Comparison of ENCODE assay signal across 28 cellular contexts in genomic region chr3:48459773-48460516, GRCh38. TPM values are rescaled to one million over a fixed set of nuclear protein-coding genes. Genes with fewer than 3 reads are reported as not detected.
DNase-seq lines count a peak whose midpoint lies in the region; ATAC-seq, FAIRE-seq and TF ChIP-seq lines count a peak whose summit lies in the region.
"Had no signal": no experiment of that assay in that cellular context is flagged by ENCODE, and none has a peak within 500 bp of the region (broad histone marks: within the 10 kb centered on the region; RNA-seq: fewer than 3 reads in every experiment).

No MANE protein-coding gene starts in this region.

- H3K27me3 ChIP-seq in spleen (replicated peaks in 1 of 7): no peaks in the 10 kb centered on the region
- H3K27me3 ChIP-seq: SJSA1 had no signal

- peaks cover 20 to 43% of the 10 kb centered on the region in 2 donors for H3K36me3 ChIP-seq in kidney (ENCODE audit: control insufficient read depth in 1 of 2, insufficient read depth in 2 of 2, low read length in 2 of 2)
- H3K36me3 ChIP-seq in spleen: peaks cover 0 to 97% (median 53%) of the 10 kb centered on the region in 6 donors

- ATAC-seq in HG02588 (IDR thresholded peaks at IDR 0.05; ENCODE audit: unreplicated experiment): no peak
- ATAC-seq: PC-3 had no signal

- POLR2A ChIA-PET in activated CD4-positive, alpha-beta memory T cell treated with anti-CD3 and anti-CD28 coated beads for 36 hours (lab: Charles Lee): no interaction called here
- POLR2A ChIA-PET in activated CD4-positive, alpha-beta memory T cell treated with anti-CD3 and anti-CD28 coated beads, Interleukin-2, amount 10 ng/mL, durations not matched to agents 7 days and 5 days (lab: Charles Lee): interaction anchor here (1.1 to 6.5 kb wide), 3 partner anchors 12 to 50 kb away, joined by 3 to 32 read pairs (median 11); partner anchors contain the start of gene ATRIP

- peak; percentile 0 for DNase-seq in activated CD4-positive, alpha-beta memory T cell treated with anti-CD3 and anti-CD28 coated beads for 36 hours
- no peak for DNase-seq in activated CD4-positive, alpha-beta memory T cell treated with anti-CD3 and anti-CD28 coated beads, Interleukin-2, amount 10 ng/mL, durations not matched to agents 7 days and 5 days
- DNase-seq in astrocyte of the hippocampus (ENCODE audit: low read depth, low spot score) (peak; percentile 73), kidney (peak; percentile 35), spleen (peak; percentile 45), NCI-H510A treated with DMSO at 0.1 percent for 48 hours (lab: John Stamatoyannopoulos, UW) (no peak)
- no peak for DNase-seq in activated T-cell treated with anti-CD3 and anti-CD28 coated beads, Interleukin-2, amount 50 U/mL, for 48 hours
- DNase-seq: ACHN, Calu3, DMS79 treated with DMSO at 0.1 percent for 48 hours, HCEC 1CT, NCI-H1048, NCI-H1417, NCI-H1694, NCI-H2029 treated with DMSO at 0.1 percent for 48 hours, NCI-H2171, NCI-H345, NCI-H524, NCI-H748 treated with DMSO at 0.1 percent for 48 hours, PC-3, Right ventricle myocardium superior had no signal

- 82 to 98% (median 89%) methylated on average over 6 to 7 of the region's 7 CpGs for WGBS in spleen, 5 donors

- H3K4me1 Mint-ChIP-seq in activated CD4-positive, alpha-beta memory T cell treated with anti-CD3 and anti-CD28 coated beads for 36 hours (ENCODE audit: low read depth): no peaks in the 10 kb centered on the region
- H3K4me1 Mint-ChIP-seq in activated CD4-positive, alpha-beta memory T cell treated with anti-CD3 and anti-CD28 coated beads, Interleukin-2, amount 10 ng/mL, durations not matched to agents 7 days and 5 days: peaks cover 6% of the 10 kb centered on the region
- H3K4me1 Mint-ChIP-seq: IgD-negative memory B cell had no signal

- no peak overlapping the region for H3K27ac ChIP-seq in kidney (ENCODE audit: low read depth in 2 of 2, low read length in 2 of 2)
- no peak overlapping the region for H3K27ac ChIP-seq in spleen
- H3K27ac ChIP-seq: 22Rv1, KMS-11, SJSA1 had no signal

- H3K4me3 Mint-ChIP-seq in activated CD4-positive, alpha-beta memory T cell treated with anti-CD3 and anti-CD28 coated beads for 36 hours: no peak overlapping the region
- no peak overlapping the region for H3K4me3 Mint-ChIP-seq in activated CD4-positive, alpha-beta memory T cell treated with anti-CD3 and anti-CD28 coated beads, Interleukin-2, amount 10 ng/mL, durations not matched to agents 7 days and 5 days

- no peaks in the 10 kb centered on the region for H3K27me3 Mint-ChIP-seq in activated CD4-positive, alpha-beta memory T cell treated with anti-CD3 and anti-CD28 coated beads for 36 hours
- no peaks in the 10 kb centered on the region for H3K27me3 Mint-ChIP-seq in activated CD4-positive, alpha-beta memory T cell treated with anti-CD3 and anti-CD28 coated beads, Interleukin-2, amount 10 ng/mL, durations not matched to agents 7 days and 5 days
- H3K27me3 Mint-ChIP-seq: IgD-negative memory B cell had no signal

- no peak for TF ChIP-seq CTCF in kidney (IDR thresholded peaks at IDR 0.05; ENCODE audit: borderline replicate concordance, extremely low read depth, insufficient read depth)
- TF ChIP-seq CTCF in spleen (IDR thresholded peaks at IDR 0.05 in 8 of 11, conservative IDR thresholded peaks at IDR 0.05 in 3 of 11): no peak

- peaks cover 25% of the 10 kb centered on the region for H3K36me3 Mint-ChIP-seq in activated CD4-positive, alpha-beta memory T cell treated with anti-CD3 and anti-CD28 coated beads for 36 hours
- H3K36me3 Mint-ChIP-seq in activated CD4-positive, alpha-beta memory T cell treated with anti-CD3 and anti-CD28 coated beads, Interleukin-2, amount 10 ng/mL, durations not matched to agents 7 days and 5 days (ENCODE audit: low read depth): peaks cover 38% of the 10 kb centered on the region

- CTCF ChIA-PET in activated CD4-positive, alpha-beta memory T cell treated with anti-CD3 and anti-CD28 coated beads for 36 hours (lab: Charles Lee): interaction anchor here (1.3 kb wide), 1 partner anchor 24 kb away, joined by 6 read pairs; no protein-coding TSS in a partner anchor
- CTCF ChIA-PET in activated CD4-positive, alpha-beta memory T cell treated with anti-CD3 and anti-CD28 coated beads, Interleukin-2, amount 10 ng/mL, durations not matched to agents 7 days and 5 days (lab: Charles Lee): interaction anchor here (1.9 kb wide), 1 partner anchor 97 kb away, joined by 11 read pairs; the partner anchor contains the start of gene PFKFB4

- TF ChIP-seq POLR2A in spleen (IDR thresholded peaks at IDR 0.05): no peak

- no peak for FAIRE-seq in kidney (lab: Jason Lieb, UNC)
- FAIRE-seq: GM12892, H1 had no signal

- H3K9me3 ChIP-seq in kidney (ENCODE audit: control insufficient read depth in 1 of 2, low read length in 2 of 2) (no peaks in the 10 kb centered on the region), spleen (no peaks in the 10 kb centered on the region)
- H3K9me3 ChIP-seq: SJSA1 had no signal

- H3K4me3 ChIP-seq in kidney (ENCODE audit: low read length in 2 of 2) (no peak overlapping the region), spleen (no peak overlapping the region)
- H3K4me3 ChIP-seq: SJSA1 had no signal

- intact Hi-C loops in activated CD4-positive, alpha-beta memory T cell treated with anti-CD3 and anti-CD28 coated beads for 36 hours (cut with micrococcal nuclease): no loop called here
- intact Hi-C loops in kidney (cut with DNase I) (loop anchor here (5.0 kb wide), 1 partner anchor 87 kb away; no protein-coding TSS in a partner anchor), spleen (cut with DNase I; ENCODE audit: low total_unique reads) (loop anchor here (5.0 kb wide), 1 partner anchor 92 kb away; no protein-coding TSS in a partner anchor)

- no peak overlapping the region for H3K9ac ChIP-seq in kidney (ENCODE audit: low read length in 2 of 2)
- H3K9ac ChIP-seq: KMS-11 had no signal

- H3K9me3 Mint-ChIP-seq in activated CD4-positive, alpha-beta memory T cell treated with anti-CD3 and anti-CD28 coated beads for 36 hours: no peaks in the 10 kb centered on the region
- H3K9me3 Mint-ChIP-seq in activated CD4-positive, alpha-beta memory T cell treated with anti-CD3 and anti-CD28 coated beads, Interleukin-2, amount 10 ng/mL, durations not matched to agents 7 days and 5 days: no peaks in the 10 kb centered on the region
- H3K9me3 Mint-ChIP-seq: IgD-negative memory B cell had no signal

- H3K27ac Mint-ChIP-seq in activated CD4-positive, alpha-beta memory T cell treated with anti-CD3 and anti-CD28 coated beads for 36 hours: no peak overlapping the region
- no peak overlapping the region for H3K27ac Mint-ChIP-seq in activated CD4-positive, alpha-beta memory T cell treated with anti-CD3 and anti-CD28 coated beads, Interleukin-2, amount 10 ng/mL, durations not matched to agents 7 days and 5 days

- H3K4me1 ChIP-seq in kidney (ENCODE audit: control insufficient read depth in 1 of 2, insufficient read depth in 1 of 2, low read depth in 1 of 2, low read length in 2 of 2) (peaks cover 2% of the 10 kb centered on the region in 2 donors), spleen (peaks cover 1 to 9% (median 5%) of the 10 kb centered on the region in 6 donors)
- H3K4me1 ChIP-seq: SJSA1 had no signal

RNA-seq across cellular contexts. Expression of gene ATRIP, which starts 13.4 kb away (rescaled TPM):
- total RNA-seq in activated CD4-positive, alpha-beta memory T cell treated with anti-CD3 and anti-CD28 coated beads for 36 hours: 10 to 100 TPM; 13.8 to 14.5 TPM
- total RNA-seq in activated CD4-positive, alpha-beta memory T cell treated with anti-CD3 and anti-CD28 coated beads, Interleukin-2, amount 10 ng/mL, durations not matched to agents 7 days and 5 days: 10 to 100 TPM; 13.4 to 15.2 TPM
- total RNA-seq in kidney: 6.7 TPM
- polyA plus RNA-seq in kidney (ENCODE audit: insufficient read depth, low read depth, low replicate concordance): 5.4 TPM
- total RNA-seq in spleen: 10 to 100 TPM in 1 of 7 donors, 1 to 10 TPM in 6; 6.4 to 10.0 (median 7.0) TPM
- 1 to 10 TPM; 5.2 to 5.7 (median 5.2) TPM for polyA plus RNA-seq in spleen

RNA-seq across cellular contexts. Expression of gene TMA7, which starts 19.9 kb away (rescaled TPM):
- 100 to 1,000 TPM; 318 to 323 TPM for total RNA-seq in activated CD4-positive, alpha-beta memory T cell treated with anti-CD3 and anti-CD28 coated beads for 36 hours
- total RNA-seq in activated CD4-positive, alpha-beta memory T cell treated with anti-CD3 and anti-CD28 coated beads, Interleukin-2, amount 10 ng/mL, durations not matched to agents 7 days and 5 days: 100 to 1,000 TPM; 240 to 241 TPM
- total RNA-seq in kidney (195 TPM), spleen (100 to 1,000 TPM; 145 to 258 (median 170) TPM)
- polyA plus RNA-seq in kidney (ENCODE audit: insufficient read depth, low read depth, low replicate concordance) (631 TPM), spleen (100 to 1,000 TPM; 606 to 753 (median 701) TPM)

RNA-seq across cellular contexts. Expression of gene CCDC51, which starts 20.0 kb away (rescaled TPM):
- 10 to 100 TPM; 24.3 to 24.4 TPM for total RNA-seq in activated CD4-positive, alpha-beta memory T cell treated with anti-CD3 and anti-CD28 coated beads for 36 hours
- total RNA-seq in activated CD4-positive, alpha-beta memory T cell treated with anti-CD3 and anti-CD28 coated beads, Interleukin-2, amount 10 ng/mL, durations not matched to agents 7 days and 5 days: 10 to 100 TPM; 14.9 to 17.5 TPM
- total RNA-seq in kidney (13.8 TPM), spleen (10 to 100 TPM in 6 of 7 donors, 1 to 10 TPM in 1; 8.4 to 22.2 (median 18.7) TPM)
- polyA plus RNA-seq in kidney (ENCODE audit: insufficient read depth, low read depth, low replicate concordance) (32.8 TPM), spleen (10 to 100 TPM; 10.2 to 15.8 (median 12.4) TPM)

RNA-seq across cellular contexts. Expression of gene PLXNB1, which starts 30.1 kb away (rescaled TPM):
- 1 to 10 TPM; 3.2 to 3.8 TPM for total RNA-seq in activated CD4-positive, alpha-beta memory T cell treated with anti-CD3 and anti-CD28 coated beads for 36 hours
- total RNA-seq in activated CD4-positive, alpha-beta memory T cell treated with anti-CD3 and anti-CD28 coated beads, Interleukin-2, amount 10 ng/mL, durations not matched to agents 7 days and 5 days: 1 to 10 TPM; 1.7 to 1.9 TPM
- 224 TPM for total RNA-seq in kidney
- 101 TPM for polyA plus RNA-seq in kidney (ENCODE audit: insufficient read depth, low read depth, low replicate concordance)
- total RNA-seq in spleen: 10 to 100 TPM; 31.8 to 95.9 (median 58.2) TPM
- polyA plus RNA-seq in spleen: 10 to 100 TPM; 12.3 to 58.3 (median 35.8) TPM
- polyA plus RNA-seq: IgD-negative memory B cell had no signal

RNA-seq across cellular contexts. Expression of gene SHISA5, which starts 44.0 kb away (rescaled TPM):
- total RNA-seq in activated CD4-positive, alpha-beta memory T cell treated with anti-CD3 and anti-CD28 coated beads for 36 hours: 10 to 100 TPM; 88.9 to 93.1 TPM
- total RNA-seq in activated CD4-positive, alpha-beta memory T cell treated with anti-CD3 and anti-CD28 coated beads, Interleukin-2, amount 10 ng/mL, durations not matched to agents 7 days and 5 days: 100 to 1,000 TPM; 336 to 337 TPM
- 214 TPM for total RNA-seq in kidney
- polyA plus RNA-seq in kidney (ENCODE audit: insufficient read depth, low read depth, low replicate concordance): 157 TPM
- 100 to 1,000 TPM; 154 to 227 (median 182) TPM for total RNA-seq in spleen
- polyA plus RNA-seq in spleen: 100 to 1,000 TPM in 1 of 3 donors, 10 to 100 TPM in 2; 80.2 to 132 (median 85.6) TPM

Comparison
In these comparisons a context has a peak if more than half of its experiments do, and no peak if none do; other contexts are left out.
1. DNase-seq: peak in activated CD4-positive, alpha-beta memory T cell treated with anti-CD3 and anti-CD28 coated beads for 36 hours (single experiment), astrocyte of the hippocampus (single experiment), kidney (single experiment) and spleen (single experiment); none in activated CD4-positive, alpha-beta memory T cell treated with anti-CD3 and anti-CD28 coated beads, Interleukin-2, amount 10 ng/mL, durations not matched to agents 7 days and 5 days (single experiment), NCI-H510A treated with DMSO at 0.1 percent for 48 hours (single experiment) and activated T-cell treated with anti-CD3 and anti-CD28 coated beads, Interleukin-2, amount 50 U/mL, for 48 hours (0 of 2).